27 cellular contexts compared by ENCODE assay signal in the genomic region with DNA sequence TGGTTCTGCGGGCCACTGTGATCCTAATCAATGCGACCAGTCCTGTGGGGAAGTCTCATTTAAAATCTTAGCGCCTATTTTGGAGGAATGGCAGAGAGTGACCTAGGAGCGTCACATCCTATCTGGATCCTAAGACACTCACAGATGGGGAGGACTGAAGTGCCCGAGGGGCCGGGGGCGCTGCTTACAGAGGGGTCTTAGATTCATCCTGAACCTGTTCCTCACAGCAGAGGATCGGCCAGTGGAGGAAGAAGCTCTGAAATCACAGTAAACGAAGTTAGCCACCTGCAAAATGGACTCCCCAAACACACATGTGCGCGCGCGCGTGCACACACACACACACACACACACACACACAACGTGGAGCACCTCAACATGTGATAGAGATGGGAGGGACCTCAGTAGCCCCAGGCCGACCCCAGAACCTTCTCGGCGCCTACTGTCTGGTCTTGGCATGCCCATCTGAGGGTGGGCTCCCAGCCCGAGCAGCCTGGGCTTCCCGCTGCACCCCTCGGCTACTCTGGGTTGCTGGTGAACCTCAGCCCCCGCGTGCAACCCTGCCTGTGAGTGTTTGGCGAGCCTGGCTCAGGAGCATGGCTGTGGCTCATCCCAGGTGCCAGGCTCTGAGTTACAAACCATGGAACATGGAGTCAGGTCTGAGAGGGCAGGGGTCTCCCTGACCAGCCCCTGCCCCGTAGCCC.
"Had no signal": no experiment of that assay in that cellular context is flagged by ENCODE, and none has a peak within 500 bp of the region (broad histone marks: within the 10 kb centered on the region; RNA-seq: fewer than 3 reads in every experiment).

No MANE protein-coding gene starts in this region.

- H3K27ac ChIP-seq: adrenal gland had no signal

- H3K27ac Mint-ChIP-seq: activated CD4-positive, alpha-beta T cell treated with anti-CD3 and anti-CD28 coated beads, Interleukin-2, amount 10 ng/mL, durations not matched to agents 24 days and 14 days; activated CD8-positive, alpha-beta memory T cell treated with anti-CD3 and anti-CD28 coated beads, Interleukin-2, amount 10 ng/mL, durations not matched to agents 7 days and 5 days; activated naive CD8-positive, alpha-beta T cell treated with anti-CD3 and anti-CD28 coated beads, Interleukin-2, amount 10 ng/mL, durations not matched to agents 7 days and 5 days; activated T-helper 17 cell treated with anti-CD3 and anti-CD28 coated beads, Interleukin-2, amount 50 U/mL, for 72 hours; T-helper 17 cell; WTC11 had no signal

- H3K4me3 ChIP-seq: adrenal gland, MG63 had no signal

- FAIRE-seq: RCC 7860 had no signal

- ATAC-seq: activated CD8-positive, alpha-beta memory T cell treated with anti-CD3 and anti-CD28 coated beads, Interleukin-2, amount 10 ng/mL, durations not matched to agents 7 days and 5 days; activated T-helper 17 cell treated with anti-CD3 and anti-CD28 coated beads, Interleukin-2, amount 50 U/mL, for 72 hours; T-helper 17 cell; WTC11 had no signal

- H3K36me3 Mint-ChIP-seq: activated naive CD8-positive, alpha-beta T cell treated with anti-CD3 and anti-CD28 coated beads, Interleukin-2, amount 10 ng/mL, durations not matched to agents 7 days and 5 days had no signal

- H3K36me3 ChIP-seq: adrenal gland, MG63 had no signal

- H3K4me3 Mint-ChIP-seq: activated CD4-positive, alpha-beta T cell treated with anti-CD3 and anti-CD28 coated beads, Interleukin-2, amount 10 ng/mL, durations not matched to agents 24 days and 14 days; activated CD8-positive, alpha-beta memory T cell treated with anti-CD3 and anti-CD28 coated beads, Interleukin-2, amount 10 ng/mL, durations not matched to agents 7 days and 5 days; activated naive CD8-positive, alpha-beta T cell treated with anti-CD3 and anti-CD28 coated beads, Interleukin-2, amount 10 ng/mL, durations not matched to agents 7 days and 5 days; activated T-helper 17 cell treated with anti-CD3 and anti-CD28 coated beads, Interleukin-2, amount 50 U/mL, for 72 hours; T-helper 17 cell; WTC11 had no signal

- H3K4me1 Mint-ChIP-seq: activated CD8-positive, alpha-beta memory T cell treated with anti-CD3 and anti-CD28 coated beads, Interleukin-2, amount 10 ng/mL, durations not matched to agents 7 days and 5 days; activated naive CD8-positive, alpha-beta T cell treated with anti-CD3 and anti-CD28 coated beads, Interleukin-2, amount 10 ng/mL, durations not matched to agents 7 days and 5 days; T-helper 17 cell; WTC11 had no signal

- DNase-seq: activated CD4-positive, alpha-beta T cell treated with anti-CD3 and anti-CD28 coated beads, Interleukin-2, amount 10 ng/mL, durations not matched to agents 24 days and 14 days; activated CD4-positive, alpha-beta T cell treated with anti-CD3 and anti-CD28 coated beads, Interleukin-2, amount 50 U/mL, for 48 hours; activated CD4-positive, CD25-positive, alpha-beta regulatory T cell treated with anti-CD3 and anti-CD28 coated beads, Interleukin-2, amount 50 U/mL, for 72 hours; activated CD8-positive, alpha-beta memory T cell treated with anti-CD3 and anti-CD28 coated beads, Interleukin-2, amount 10 ng/mL, durations not matched to agents 7 days and 5 days; activated naive CD4-positive, alpha-beta T cell treated with anti-CD3 and anti-CD28 coated beads, Interleukin-2, amount 50 U/mL, for 16 hours; activated naive CD8-positive, alpha-beta T cell treated with anti-CD3 and anti-CD28 coated beads, Interleukin-2, amount 10 ng/mL, durations not matched to agents 7 days and 5 days; activated T-cell treated with anti-CD3 and anti-CD28 coated beads, Interleukin-2, amount 50 U/mL, for 48 hours; adrenal gland; anterior cingulate cortex; caudate nucleus; MG63; MV-4-11; NCI-H1092 treated with DMSO at 0.1 percent for 48 hours; NCI-H1417 treated with DMSO at 0.1 percent for 48 hours; NCI-H1694; NCI-H2029; NCI-H2107; NCI-H2171 treated with DMSO at 0.1 percent for 48 hours; NCI-H510A treated with DMSO at 0.1 percent for 48 hours; NCI-H69; NK-92 treated with Interleukin-12 subunit alpha and Interleukin-12 subunit beta, amount 100 ng/mL, for 24 hours; SHP77 treated with DMSO at 0.1 percent for 48 hours; T-helper 17 cell; T-helper 9 cell had no signal

- H3K4me1 ChIP-seq: adrenal gland had no signal

- H3K27me3 ChIP-seq: adrenal gland, MG63 had no signal

- H3K9me3 ChIP-seq: adrenal gland, MG63 had no signal

- H3K27me3 Mint-ChIP-seq: activated CD4-positive, alpha-beta T cell treated with anti-CD3 and anti-CD28 coated beads, Interleukin-2, amount 10 ng/mL, durations not matched to agents 24 days and 14 days; activated CD8-positive, alpha-beta memory T cell treated with anti-CD3 and anti-CD28 coated beads, Interleukin-2, amount 10 ng/mL, durations not matched to agents 7 days and 5 days; activated naive CD8-positive, alpha-beta T cell treated with anti-CD3 and anti-CD28 coated beads, Interleukin-2, amount 10 ng/mL, durations not matched to agents 7 days and 5 days had no signal
